In the genomic region with DNA sequence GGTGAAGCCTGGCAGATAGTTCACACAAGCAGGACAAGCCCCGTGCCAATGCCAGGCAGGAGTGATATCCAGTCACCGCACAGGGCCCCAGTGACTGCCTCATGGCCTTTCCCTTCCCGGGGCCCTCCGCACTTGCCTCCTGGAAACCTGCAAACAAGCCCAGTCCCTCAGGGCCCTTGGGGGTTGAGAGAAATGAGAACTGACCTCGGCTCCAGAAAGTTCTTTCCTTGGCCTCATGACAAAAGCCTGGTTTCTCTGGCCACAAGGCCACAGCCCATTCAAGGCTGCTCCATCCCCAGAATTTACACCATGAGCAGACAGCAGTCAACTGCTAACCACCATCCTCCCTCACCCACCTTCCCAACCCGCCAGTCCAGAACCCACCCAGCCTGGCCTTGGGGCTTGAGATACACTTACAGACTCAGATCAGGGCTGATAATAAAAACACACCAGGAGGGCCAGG, we compare ENCODE assay signal across 18 cellular contexts.
DNase-seq lines count a peak whose midpoint lies in the region; ATAC-seq and TF ChIP-seq lines count a peak whose summit lies in the region.
"Had no signal": no experiment of that assay in that cellular context is flagged by ENCODE, and none has a peak within 500 bp of the region (broad histone marks: within the 10 kb centered on the region; RNA-seq: fewer than 3 reads in every experiment).

No MANE protein-coding gene starts in this region.

- no peaks in the 10 kb centered on the region for H3K9me3 ChIP-seq in CD8-positive, alpha-beta memory T cell (ENCODE audit: low read length)
- H3K9me3 ChIP-seq in sigmoid colon (no peaks in the 10 kb centered on the region), OCI-LY7 (ENCODE audit: low read length) (no peaks in the 10 kb centered on the region)
- H3K9me3 ChIP-seq: tibial nerve had no signal

- no peak overlapping the region for H3K4me3 Mint-ChIP-seq in activated CD8-positive, alpha-beta T cell treated with anti-CD3 and anti-CD28 coated beads, Interleukin-2, amount 10 ng/mL, durations not matched to agents 7 days and 5 days
- no peak overlapping the region for H3K4me3 Mint-ChIP-seq in activated CD8-positive, alpha-beta T cell treated with anti-CD3 and anti-CD28 coated beads for 36 hours
- H3K4me3 Mint-ChIP-seq in CD8-positive, alpha-beta memory T cell = no peak overlapping the region
- no peak overlapping the region for H3K4me3 Mint-ChIP-seq in effector memory CD8-positive, alpha-beta T cell
- H3K4me3 Mint-ChIP-seq: activated CD4-positive, alpha-beta T cell treated with anti-CD3 and anti-CD28 coated beads for 36 hours had no signal

- H3K27me3 Mint-ChIP-seq in activated CD8-positive, alpha-beta T cell treated with anti-CD3 and anti-CD28 coated beads, Interleukin-2, amount 10 ng/mL, durations not matched to agents 7 days and 5 days (ENCODE audit: low read depth) = no peaks in the 10 kb centered on the region
- H3K27me3 Mint-ChIP-seq in activated CD8-positive, alpha-beta T cell treated with anti-CD3 and anti-CD28 coated beads for 36 hours = no peaks in the 10 kb centered on the region
- H3K27me3 Mint-ChIP-seq in CD8-positive, alpha-beta memory T cell = peaks cover 0 to 1% of the 10 kb centered on the region in 2 donors
- no peaks in the 10 kb centered on the region for H3K27me3 Mint-ChIP-seq in effector memory CD8-positive, alpha-beta T cell
- H3K27me3 Mint-ChIP-seq: activated CD4-positive, alpha-beta T cell treated with anti-CD3 and anti-CD28 coated beads for 36 hours had no signal

- CTCF ChIA-PET in activated CD8-positive, alpha-beta T cell treated with anti-CD3 and anti-CD28 coated beads, Interleukin-2, amount 10 ng/mL, durations not matched to agents 7 days and 5 days (lab: Charles Lee) = interaction anchor here (6.1 kb wide), 1 partner anchor 65 kb away, joined by 196 read pairs; no protein-coding TSS in a partner anchor
- CTCF ChIA-PET in activated CD8-positive, alpha-beta T cell treated with anti-CD3 and anti-CD28 coated beads for 36 hours (lab: Charles Lee) = no interaction called here
- CTCF ChIA-PET in CD8-positive, alpha-beta memory T cell (lab: Charles Lee) = no interaction called here
- CTCF ChIA-PET in OCI-LY7 (lab: Charles Lee; ENCODE audit: unreplicated experiment) = no interaction called here

- intact Hi-C loops in activated CD8-positive, alpha-beta T cell treated with anti-CD3 and anti-CD28 coated beads for 36 hours (cut with micrococcal nuclease) = no loop called here
- intact Hi-C loops in sigmoid colon (cut with DNase I) (loop anchor here (10.0 kb wide), 1 partner anchor 327 kb away; no protein-coding TSS in a partner anchor), OCI-LY7 (cut with micrococcal nuclease; ENCODE audit: unreplicated experiment) (no loop called here)

- H3K79me2 ChIP-seq in OCI-LY7 (ENCODE audit: insufficient read depth, low read depth, low read length) = no peaks in the 10 kb centered on the region

- no TSS peak for BruUV-seq in OCI-LY7 (replicated peaks; lab: Mats Ljungman, UMichigan)

- peaks cover 20% of the 10 kb centered on the region for H3K4me1 ChIP-seq in CD8-positive, alpha-beta memory T cell (ENCODE audit: insufficient read depth, low read length)
- H3K4me1 ChIP-seq in sigmoid colon (peaks cover 0 to 22% (median 15%) of the 10 kb centered on the region in 4 donors), OCI-LY7 (ENCODE audit: insufficient read depth, low read length, poor library complexity, severe bottlenecking) (peaks cover 34% of the 10 kb centered on the region)

- no peak for TF ChIP-seq POLR2A in sigmoid colon (IDR thresholded peaks at IDR 0.05)

- no peak for ATAC-seq in activated CD8-positive, alpha-beta T cell treated with anti-CD3 and anti-CD28 coated beads, Interleukin-2, amount 10 ng/mL, durations not matched to agents 7 days and 5 days
- ATAC-seq in activated CD8-positive, alpha-beta T cell treated with anti-CD3 and anti-CD28 coated beads for 36 hours = no peak
- no peak for ATAC-seq in effector memory CD8-positive, alpha-beta T cell (replicated peaks)
- no peak for ATAC-seq in GM21723 (IDR thresholded peaks at IDR 0.05; ENCODE audit: unreplicated experiment)
- ATAC-seq: activated CD4-positive, alpha-beta T cell treated with anti-CD3 and anti-CD28 coated beads for 36 hours; sciatic nerve had no signal

- H3K27ac ChIP-seq in CD8-positive, alpha-beta memory T cell (ENCODE audit: low read depth, low read length) = no peak overlapping the region
- H3K27ac ChIP-seq in sigmoid colon (peak overlapping the region in 1 of 4 donors; percentile 58), OCI-LY7 (ENCODE audit: low read depth, low read length, poor library complexity, severe bottlenecking) (no peak overlapping the region)
- H3K27ac ChIP-seq: tibial nerve had no signal

- no peaks in the 10 kb centered on the region for H3K9me2 ChIP-seq in OCI-LY7 (ENCODE audit: insufficient read depth, low read length)

- H3K36me3 Mint-ChIP-seq in activated CD8-positive, alpha-beta T cell treated with anti-CD3 and anti-CD28 coated beads, Interleukin-2, amount 10 ng/mL, durations not matched to agents 7 days and 5 days (ENCODE audit: low read depth) = peaks cover 25% of the 10 kb centered on the region
- peaks cover 2% of the 10 kb centered on the region for H3K36me3 Mint-ChIP-seq in activated CD8-positive, alpha-beta T cell treated with anti-CD3 and anti-CD28 coated beads for 36 hours (ENCODE audit: low read depth)
- H3K36me3 Mint-ChIP-seq in CD8-positive, alpha-beta memory T cell = peaks cover 0 to 6% (median 3%) of the 10 kb centered on the region in 3 donors
- H3K36me3 Mint-ChIP-seq in effector memory CD8-positive, alpha-beta T cell (ENCODE audit: insufficient read depth) = peaks cover 13% of the 10 kb centered on the region

- no peaks in the 10 kb centered on the region for H4K20me1 ChIP-seq in OCI-LY7 (ENCODE audit: insufficient read depth, low read length)

- peaks cover 60% of the 10 kb centered on the region for H3K4me1 Mint-ChIP-seq in activated CD8-positive, alpha-beta T cell treated with anti-CD3 and anti-CD28 coated beads, Interleukin-2, amount 10 ng/mL, durations not matched to agents 7 days and 5 days (ENCODE audit: low read depth)
- H3K4me1 Mint-ChIP-seq in activated CD8-positive, alpha-beta T cell treated with anti-CD3 and anti-CD28 coated beads for 36 hours (ENCODE audit: low read depth) = peaks cover 26% of the 10 kb centered on the region
- H3K4me1 Mint-ChIP-seq in CD8-positive, alpha-beta memory T cell = peaks cover 41 to 61% (median 43%) of the 10 kb centered on the region in 3 donors
- peaks cover 33 to 41% of the 10 kb centered on the region in 2 donors for H3K4me1 Mint-ChIP-seq in effector memory CD8-positive, alpha-beta T cell (ENCODE audit: low read depth in 2 of 2)

- 92 to 95% methylated on average over 6 of the region's 6 CpGs for WGBS in sigmoid colon, 2 donors

- no peak for DNase-seq in activated CD8-positive, alpha-beta T cell treated with anti-CD3 and anti-CD28 coated beads, Interleukin-2, amount 10 ng/mL, durations not matched to agents 7 days and 5 days
- DNase-seq in activated CD8-positive, alpha-beta T cell treated with anti-CD3 and anti-CD28 coated beads for 36 hours = no peak
- DNase-seq in CD8-positive, alpha-beta memory T cell = no peak
- no peak for DNase-seq in effector memory CD8-positive, alpha-beta T cell
- DNase-seq in sigmoid colon (peak; percentile 57), NCI-H2081 (lab: John Stamatoyannopoulos, UW) (no peak), OCI-LY7 (ENCODE audit: low spot score) (no peak)
- DNase-seq: activated CD4-positive, alpha-beta T cell treated with anti-CD3 and anti-CD28 coated beads for 36 hours; erythroblast; glutamatergic neuron; mesendoderm; NCI-H526; nucleus accumbens; OCI-M1; stimulated activated CD4-positive, alpha-beta T cell treated with anti-CD3 and anti-CD28 coated beads, Interleukin-2, amount 100 ng/mL, for 48 hours had no signal

- POLR2A ChIA-PET in activated CD8-positive, alpha-beta T cell treated with anti-CD3 and anti-CD28 coated beads, Interleukin-2, amount 10 ng/mL, durations not matched to agents 7 days and 5 days (lab: Charles Lee) = no interaction called here
- POLR2A ChIA-PET in activated CD8-positive, alpha-beta T cell treated with anti-CD3 and anti-CD28 coated beads for 36 hours (lab: Charles Lee) = no interaction called here
- POLR2A ChIA-PET in CD8-positive, alpha-beta memory T cell (lab: Charles Lee) = no interaction called here
- POLR2A ChIA-PET in OCI-LY7 (lab: Charles Lee) = no interaction called here

- TF ChIP-seq CTCF in activated CD8-positive, alpha-beta T cell treated with anti-CD3 and anti-CD28 coated beads for 36 hours (IDR thresholded peaks at IDR 0.05) = no peak
- TF ChIP-seq CTCF in sigmoid colon (IDR thresholded peaks at IDR 0.05) (no peak), OCI-LY7 (conservative IDR thresholded peaks at IDR 0.05; ENCODE audit: low read length) (no peak)

- H3K36me3 ChIP-seq in CD8-positive, alpha-beta memory T cell (ENCODE audit: insufficient read depth, low read length) = no peaks in the 10 kb centered on the region
- H3K36me3 ChIP-seq in sigmoid colon (no peaks in the 10 kb centered on the region), OCI-LY7 (ENCODE audit: insufficient read depth, low read length) (no peaks in the 10 kb centered on the region)
- H3K36me3 ChIP-seq: tibial nerve had no signal

- TF ChIP-seq EP300 in sigmoid colon (IDR thresholded peaks at IDR 0.05) = no peak

- H3K4me3 ChIP-seq in CD8-positive, alpha-beta memory T cell (ENCODE audit: low read length) = no peak overlapping the region
- H3K4me3 ChIP-seq in sigmoid colon (no peak overlapping the region), OCI-LY7 (ENCODE audit: low read depth, low read length, poor library complexity, severe bottlenecking) (no peak overlapping the region)
- H3K4me3 ChIP-seq: tibial nerve had no signal

- H3K27me3 ChIP-seq in CD8-positive, alpha-beta memory T cell (ENCODE audit: insufficient read depth, low read length, poor library complexity, severe bottlenecking) = no peaks in the 10 kb centered on the region
- no peaks in the 10 kb centered on the region for H3K27me3 ChIP-seq in sigmoid colon
- H3K27me3 ChIP-seq: tibial nerve had no signal

- H3K4me2 ChIP-seq in OCI-LY7 (ENCODE audit: low read length) = no peak overlapping the region

- H2AFZ ChIP-seq in OCI-LY7 (ENCODE audit: low read length) = no peak overlapping the region

- peak overlapping the region; percentile 52 for H3K27ac Mint-ChIP-seq in activated CD8-positive, alpha-beta T cell treated with anti-CD3 and anti-CD28 coated beads, Interleukin-2, amount 10 ng/mL, durations not matched to agents 7 days and 5 days
- no peak overlapping the region for H3K27ac Mint-ChIP-seq in activated CD8-positive, alpha-beta T cell treated with anti-CD3 and anti-CD28 coated beads for 36 hours
- H3K27ac Mint-ChIP-seq in CD8-positive, alpha-beta memory T cell = peak overlapping the region in 6 of 8 donors; percentile 60 to 97 (median 89)
- peak overlapping the region; percentile 81 to 93 for H3K27ac Mint-ChIP-seq in effector memory CD8-positive, alpha-beta T cell
- H3K27ac Mint-ChIP-seq: activated CD4-positive, alpha-beta T cell treated with anti-CD3 and anti-CD28 coated beads for 36 hours had no signal

- no peaks in the 10 kb centered on the region for H3K9me3 Mint-ChIP-seq in activated CD8-positive, alpha-beta T cell treated with anti-CD3 and anti-CD28 coated beads, Interleukin-2, amount 10 ng/mL, durations not matched to agents 7 days and 5 days (ENCODE audit: insufficient read depth)
- no peaks in the 10 kb centered on the region for H3K9me3 Mint-ChIP-seq in activated CD8-positive, alpha-beta T cell treated with anti-CD3 and anti-CD28 coated beads for 36 hours
- no peaks in the 10 kb centered on the region for H3K9me3 Mint-ChIP-seq in CD8-positive, alpha-beta memory T cell
- H3K9me3 Mint-ChIP-seq in effector memory CD8-positive, alpha-beta T cell = no peaks in the 10 kb centered on the region
